In the genomic region with DNA sequence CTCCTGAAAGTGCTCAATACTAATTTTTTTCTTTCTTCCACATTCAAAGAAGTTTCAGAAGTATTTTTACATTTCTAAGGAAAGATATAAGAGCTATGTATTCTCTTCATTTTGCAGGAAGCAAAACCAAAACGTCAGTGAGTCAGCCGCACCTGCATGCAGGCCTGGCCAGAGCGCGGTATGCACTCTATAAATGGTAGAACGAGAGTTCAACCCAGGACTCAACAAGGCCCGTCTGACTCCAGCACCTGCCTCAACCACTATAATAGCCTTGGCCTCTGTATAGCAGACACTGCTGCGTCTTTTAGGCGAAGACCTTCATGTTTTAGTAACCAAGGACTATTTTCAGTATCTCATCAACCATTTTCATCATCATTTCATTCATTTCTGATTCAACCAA, we compare ENCODE assay signal across 20 cellular contexts.
A peak's percentile ranks its signal among the peaks of the same experiment; 100 is the strongest.
DNase-seq lines count a peak whose midpoint lies in the region; ATAC-seq, FAIRE-seq and TF ChIP-seq lines count a peak whose summit lies in the region.
"Had no signal": no experiment of that assay in that cellular context is flagged by ENCODE, and none has a peak within 500 bp of the region (broad histone marks: within the 10 kb centered on the region; RNA-seq: fewer than 3 reads in every experiment).

No MANE protein-coding gene starts in this region.

- peak overlapping the region; percentile 86 for H3K4me2 ChIP-seq in KMS-11
- no peak overlapping the region for H3K4me2 ChIP-seq in astrocyte (ENCODE audit: low read length)

- peak overlapping the region; percentile 56 for H3K9ac ChIP-seq in KMS-11
- H3K9ac ChIP-seq in astrocyte (ENCODE audit: low read length), result no peak overlapping the region

- ATAC-seq in heart right ventricle (peak in 5 of 8 donors; percentile 37 to 71 (median 58)), HG02852 (IDR thresholded peaks at IDR 0.05; ENCODE audit: unreplicated experiment) (no peak), HG03457 (IDR thresholded peaks at IDR 0.05; ENCODE audit: unreplicated experiment) (no peak)
- ATAC-seq: right cardiac atrium had no signal

- peaks cover 0 to 48% (median 10%) of the 10 kb centered on the region in 9 donors for H3K36me3 ChIP-seq in heart right ventricle
- peaks cover 12% of the 10 kb centered on the region for H3K36me3 ChIP-seq in right atrium auricular region
- H3K36me3 ChIP-seq in KMS-11 (ENCODE audit: insufficient read depth), result peaks cover 5% of the 10 kb centered on the region; the same call in 1 of the 2 replicates
- H3K36me3 ChIP-seq in astrocyte (ENCODE audit: insufficient read depth, low read length), result peaks cover 9% of the 10 kb centered on the region

- H3K9me3 ChIP-seq in heart right ventricle (no peaks in the 10 kb centered on the region), right atrium auricular region (no peaks in the 10 kb centered on the region), astrocyte (ENCODE audit: insufficient read depth, low read depth, low read length) (no peaks in the 10 kb centered on the region)
- H3K9me3 ChIP-seq: Caco-2, SJCRH30, tibial nerve had no signal

- no peaks in the 10 kb centered on the region for H3K27me3 ChIP-seq in heart right ventricle
- no peaks in the 10 kb centered on the region for H3K27me3 ChIP-seq in right atrium auricular region
- H3K27me3 ChIP-seq in KMS-11 (ENCODE audit: insufficient read depth, low read depth), result no peaks in the 10 kb centered on the region
- no peaks in the 10 kb centered on the region for H3K27me3 ChIP-seq in astrocyte (ENCODE audit: insufficient read depth, low read length)
- H3K27me3 ChIP-seq: SJCRH30, tibial nerve had no signal

- H4K20me1 ChIP-seq in KMS-11 (ENCODE audit: insufficient read depth), result no peaks in the 10 kb centered on the region
- peaks cover 26% of the 10 kb centered on the region for H4K20me1 ChIP-seq in astrocyte (ENCODE audit: insufficient read depth, low read length)

- H3K79me2 ChIP-seq in KMS-11 (ENCODE audit: insufficient read depth, low read depth) (peaks cover 59% of the 10 kb centered on the region), astrocyte (ENCODE audit: insufficient read depth, low read length) (peaks cover 6% of the 10 kb centered on the region)

- peaks cover 25% of the 10 kb centered on the region for H3K4me1 Mint-ChIP-seq in astrocyte (ENCODE audit: low read depth, unreplicated experiment)

- WGBS in heart right ventricle, 2 donors, result 81% methylated on average over 8 of the region's 8 CpGs

- H3K27me3 Mint-ChIP-seq in astrocyte (ENCODE audit: low read depth, unreplicated experiment), result no peaks in the 10 kb centered on the region
- H3K27me3 Mint-ChIP-seq: stimulated activated naive CD8-positive, alpha-beta T cell treated with anti-CD3 and anti-CD28 coated beads, Interleukin-15, Interleukin-2, amounts not matched to agents 100 ng/mL and 50 ng/mL, for 24 hours had no signal

- H3K27ac Mint-ChIP-seq in astrocyte (ENCODE audit: unreplicated experiment), result no peak overlapping the region
- H3K27ac Mint-ChIP-seq: HFFc6; stimulated activated naive CD8-positive, alpha-beta T cell treated with anti-CD3 and anti-CD28 coated beads, Interleukin-15, Interleukin-2, amounts not matched to agents 100 ng/mL and 50 ng/mL, for 24 hours had no signal

- intact Hi-C loops in heart right ventricle (cut with DNase I), result no loop called here

- H3K27ac ChIP-seq in heart right ventricle (peak overlapping the region in 1 of 10 donors; percentile 27), right atrium auricular region (no peak overlapping the region), KMS-11 (peak overlapping the region; percentile 92), astrocyte (ENCODE audit: low read depth, low read length) (no peak overlapping the region)
- H3K27ac ChIP-seq: SJCRH30, tibial nerve, WERI-Rb-1 had no signal

- FAIRE-seq in astrocyte (lab: Jason Lieb, UNC), result no peak

- H3K9me3 Mint-ChIP-seq in astrocyte (ENCODE audit: unreplicated experiment), result no peaks in the 10 kb centered on the region
- H3K9me3 Mint-ChIP-seq: HFFc6; stimulated activated naive CD8-positive, alpha-beta T cell treated with anti-CD3 and anti-CD28 coated beads, Interleukin-15, Interleukin-2, amounts not matched to agents 100 ng/mL and 50 ng/mL, for 24 hours had no signal

- H3K4me3 ChIP-seq in heart right ventricle (no peak overlapping the region), right atrium auricular region (no peak overlapping the region), KMS-11 (IDR thresholded peaks at IDR 0.05; ENCODE audit: insufficient read depth, low read depth, low read length) (no peak overlapping the region), astrocyte (ENCODE audit: insufficient read depth, low read depth, low read length) (no peak overlapping the region)
- H3K4me3 ChIP-seq: SJCRH30, tibial nerve had no signal

- peaks cover 26% of the 10 kb centered on the region for H3K36me3 Mint-ChIP-seq in astrocyte (ENCODE audit: low read depth, unreplicated experiment)

- TF ChIP-seq CTCF in heart right ventricle (IDR thresholded peaks at IDR 0.05), result no peak
- TF ChIP-seq CTCF in right atrium auricular region (IDR thresholded peaks at IDR 0.05), result no peak
- TF ChIP-seq CTCF in KMS-11 (conservative IDR thresholded peaks at IDR 0.05; ENCODE audit: low read depth, low read length), result no peak
- no peak for TF ChIP-seq CTCF in astrocyte (IDR thresholded peaks at IDR 0.05; ENCODE audit: insufficient read depth, low read depth, low read length)

- no peak overlapping the region for H3K4me3 Mint-ChIP-seq in astrocyte (ENCODE audit: unreplicated experiment)
- H3K4me3 Mint-ChIP-seq: HFFc6; stimulated activated naive CD8-positive, alpha-beta T cell treated with anti-CD3 and anti-CD28 coated beads, Interleukin-15, Interleukin-2, amounts not matched to agents 100 ng/mL and 50 ng/mL, for 24 hours had no signal

- peaks cover 0 to 27% (median 8%) of the 10 kb centered on the region in 9 donors for H3K4me1 ChIP-seq in heart right ventricle
- peaks cover 0 to 9% of the 10 kb centered on the region in 2 donors for H3K4me1 ChIP-seq in right atrium auricular region
- H3K4me1 ChIP-seq in KMS-11 (ENCODE audit: low read depth, poor library complexity, severe bottlenecking), result peaks cover 87% of the 10 kb centered on the region
- no peaks in the 10 kb centered on the region for H3K4me1 ChIP-seq in astrocyte (ENCODE audit: insufficient read depth, low read length)
- H3K4me1 ChIP-seq: Caco-2 had no signal

- H2AFZ ChIP-seq in KMS-11 (ENCODE audit: low read depth) (peak overlapping the region; percentile 32), astrocyte (ENCODE audit: low read depth, low read length) (no peak overlapping the region)

- no peak for DNase-seq in heart right ventricle
- no peak for DNase-seq in right atrium auricular region (ENCODE audit: low spot score)
- peak; percentile 46 for DNase-seq in astrocyte (ENCODE audit: low read depth)
- DNase-seq in stimulated activated CD8-positive, alpha-beta memory T cell treated with anti-CD3 and anti-CD28 coated beads, Interleukin-4, amount 100 ng/mL, for 48 hours, result peak; percentile 45
- no peak for DNase-seq in NCI-H2107 (lab: John Stamatoyannopoulos, UW)
- DNase-seq: Caco-2, head of caudate nucleus, HFFc6, KBM-7, NCI-H1092, NCI-H524 treated with DMSO at 0.1 percent for 48 hours, nucleus accumbens, SJCRH30, WERI-Rb-1 had no signal

Comparison
In these comparisons a context has a peak if more than half of its experiments do, and no peak if none do; other contexts are left out.
1. ATAC-seq: peak in heart right ventricle (5 of 8); none in HG02852 (single experiment) and HG03457 (single experiment).
2. DNase-seq: peak in astrocyte (single experiment) and stimulated activated CD8-positive, alpha-beta memory T cell treated with anti-CD3 and anti-CD28 coated beads, Interleukin-4, amount 100 ng/mL, for 48 hours (single experiment); none in heart right ventricle (0 of 2), right atrium auricular region (single experiment) and NCI-H2107 (single experiment).